In the genomic region with DNA sequence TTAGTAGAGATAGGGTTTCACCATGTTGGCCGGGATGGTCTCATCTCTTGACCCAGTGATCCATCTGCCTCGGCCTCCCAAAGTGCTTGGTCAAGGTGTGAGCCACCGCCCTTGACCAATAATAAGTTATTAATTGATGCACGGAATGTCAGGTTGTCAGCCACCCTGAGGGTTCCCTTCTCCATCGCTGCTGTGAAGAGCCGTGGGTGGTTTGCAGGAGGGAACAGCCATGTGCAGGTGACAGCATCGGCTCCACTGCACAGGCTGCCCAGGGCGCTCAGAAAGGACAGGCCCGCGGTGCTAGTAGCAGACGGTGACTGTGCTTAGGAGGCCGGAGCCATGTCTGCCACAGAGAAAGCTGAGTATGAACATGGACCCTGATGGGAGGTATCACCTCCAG, we compare ENCODE assay signal across 19 cellular contexts.
DNase-seq lines count a peak whose midpoint lies in the region; ATAC-seq and TF ChIP-seq lines count a peak whose summit lies in the region.
"Had no signal": no experiment of that assay in that cellular context is flagged by ENCODE, and none has a peak within 500 bp of the region (broad histone marks: within the 10 kb centered on the region; RNA-seq: fewer than 3 reads in every experiment).

No MANE protein-coding gene starts in this region.

- H3K27me3 ChIP-seq in thoracic aorta (replicated peaks; ENCODE audit: insufficient read depth): no peaks in the 10 kb centered on the region
- no peaks in the 10 kb centered on the region for H3K27me3 ChIP-seq in brain microvascular endothelial cell (replicated peaks)
- H3K27me3 ChIP-seq: BLaER1 had no signal

- peaks cover 13% of the 10 kb centered on the region for H3K4me1 Mint-ChIP-seq in nephron

- no peak for TF ChIP-seq CTCF in nephron (IDR thresholded peaks at IDR 0.05; ENCODE audit: unreplicated experiment in 3 of 3)
- no peak for TF ChIP-seq CTCF in thoracic aorta (IDR thresholded peaks at IDR 0.05)
- no peak for TF ChIP-seq CTCF in brain microvascular endothelial cell (IDR thresholded peaks at IDR 0.05; ENCODE audit: low read depth, low read length, missing control alignments)

- in situ Hi-C loops in brain microvascular endothelial cell (cut with HindIII; ENCODE audit: low pct_ligation_motif_present, low sequenced_read_pairs): no loop called here

- no peak overlapping the region for H3K4me3 ChIP-seq in thoracic aorta
- H3K4me3 ChIP-seq in brain microvascular endothelial cell (ENCODE audit: low read depth, low read length): no peak overlapping the region
- H3K4me3 ChIP-seq: BLaER1 had no signal

- H3K36me3 Mint-ChIP-seq in nephron (ENCODE audit: low read depth): no peaks in the 10 kb centered on the region
- H3K36me3 Mint-ChIP-seq: CD8-positive, alpha-beta T cell had no signal

- no peaks in the 10 kb centered on the region for H3K9me3 Mint-ChIP-seq in nephron
- H3K9me3 Mint-ChIP-seq: CD8-positive, alpha-beta T cell had no signal

- H3K27me3 Mint-ChIP-seq in nephron (ENCODE audit: low read depth): peaks cover 32% of the 10 kb centered on the region

- ATAC-seq in thoracic aorta (ENCODE audit: insufficient number of reproducible peaks, low FRiP score, low read depth): no peak
- ATAC-seq: CD8-positive, alpha-beta T cell had no signal

- DNase-seq in activated effector memory CD4-positive, alpha-beta T cell treated with anti-CD3 and anti-CD28 coated beads, Interleukin-2, amount 50 U/mL, for 16 hours: peak; percentile 41
- DNase-seq in activated effector memory CD4-positive, alpha-beta T cell treated with Interleukin-2 at 50 U/mL for 16 hours: no peak
- peak; percentile 23 for DNase-seq in activated CD8-positive, alpha-beta memory T cell treated with anti-CD3 and anti-CD28 coated beads, Interleukin-2, amount 50 U/mL, for 48 hours
- DNase-seq in thoracic aorta (ENCODE audit: low spot score) (no peak), kidney tubule cell (ENCODE audit: low spot score) (no peak), brain microvascular endothelial cell (no peak), OCI-M1 (lab: John Stamatoyannopoulos, UW) (no peak)
- DNase-seq: GF-D8; HCEC 1CT; KBM-7; NCI-H1417 treated with DMSO at 0.1 percent for 48 hours; NCI-H2029; NCI-H2171; NCI-H446 treated with DMSO at 0.1 percent for 48 hours; NK-92 treated with Interleukin-12 subunit alpha and Interleukin-12 subunit beta, amount 100 ng/mL, for 24 hours; RPMI8226 had no signal

- no peak overlapping the region for H3K4me3 Mint-ChIP-seq in nephron
- H3K4me3 Mint-ChIP-seq: CD8-positive, alpha-beta T cell had no signal

- H3K27ac Mint-ChIP-seq in nephron: peak overlapping the region in 2 of 3 experiments; percentile 36 to 75
- H3K27ac Mint-ChIP-seq: CD8-positive, alpha-beta T cell had no signal

- H3K27ac ChIP-seq in thoracic aorta (peak overlapping the region; percentile 76 to 94), brain microvascular endothelial cell (no peak overlapping the region)
- H3K27ac ChIP-seq: BLaER1 had no signal

- no peaks in the 10 kb centered on the region for H3K9me3 ChIP-seq in thoracic aorta
- H3K9me3 ChIP-seq: BLaER1 had no signal

- peaks cover 29 to 87% of the 10 kb centered on the region in 2 donors for H3K4me1 ChIP-seq in thoracic aorta (ENCODE audit: control insufficient read depth in 1 of 2, low read depth in 2 of 2)
- H3K4me1 ChIP-seq: BLaER1 had no signal

- H3K36me3 ChIP-seq in thoracic aorta (no peaks in the 10 kb centered on the region), brain microvascular endothelial cell (replicated peaks) (no peaks in the 10 kb centered on the region)
- H3K36me3 ChIP-seq: BLaER1 had no signal

Comparison
In these comparisons a context has a peak if more than half of its experiments do, and no peak if none do; other contexts are left out.
1. DNase-seq: peak in activated effector memory CD4-positive, alpha-beta T cell treated with anti-CD3 and anti-CD28 coated beads, Interleukin-2, amount 50 U/mL, for 16 hours (single experiment) and activated CD8-positive, alpha-beta memory T cell treated with anti-CD3 and anti-CD28 coated beads, Interleukin-2, amount 50 U/mL, for 48 hours (single experiment); none in activated effector memory CD4-positive, alpha-beta T cell treated with Interleukin-2 at 50 U/mL for 16 hours (single experiment), thoracic aorta (single experiment), kidney tubule cell (single experiment), brain microvascular endothelial cell (single experiment) and OCI-M1 (single experiment).